10 cellular contexts compared by ENCODE assay signal in genomic region chr3:173938159-173938558, GRCh38.
DNase-seq lines count a peak whose midpoint lies in the region; ATAC-seq, FAIRE-seq and TF ChIP-seq lines count a peak whose summit lies in the region.
"Had no signal": no experiment of that assay in that cellular context is flagged by ENCODE, and none has a peak within 500 bp of the region (broad histone marks: within the 10 kb centered on the region; RNA-seq: fewer than 3 reads in every experiment).

No MANE protein-coding gene starts in this region.

- no peaks in the 10 kb centered on the region for H3K9me3 Mint-ChIP-seq in chondrocyte (ENCODE audit: low read depth)
- peaks cover 0 to 3% of the 10 kb centered on the region in 2 donors for H3K9me3 Mint-ChIP-seq in effector memory CD8-positive, alpha-beta T cell
- H3K9me3 Mint-ChIP-seq: T-helper 2 cell treated with Interferon-gamma antibody and Interleukin-4, amounts not matched to agents 5 μg/mL and 100 μg/mL, for 36 hours had no signal

- peak overlapping the region; percentile 36 for H3K27ac ChIP-seq in osteoblast (ENCODE audit: low read depth, low read length)

- ATAC-seq in effector memory CD8-positive, alpha-beta T cell (replicated peaks): no peak

- TF ChIP-seq POLR2A in GM12892 (IDR thresholded peaks at IDR 0.05; ENCODE audit: low read depth, low read length): no peak

- no peak overlapping the region for H3K4me2 ChIP-seq in osteoblast (ENCODE audit: insufficient read depth, low read length)

- H3K4me3 ChIP-seq in osteoblast (ENCODE audit: insufficient read depth, low read length): no peak overlapping the region
- H3K4me3 ChIP-seq: MG63 had no signal

- H3K4me1 Mint-ChIP-seq in chondrocyte (ENCODE audit: low read depth): peaks cover 5% of the 10 kb centered on the region
- no peaks in the 10 kb centered on the region for H3K4me1 Mint-ChIP-seq in effector memory CD8-positive, alpha-beta T cell (ENCODE audit: low read depth in 2 of 2)

- no peaks in the 10 kb centered on the region for H4K20me1 ChIP-seq in osteoblast (ENCODE audit: insufficient read depth, low read length)

- H3K36me3 ChIP-seq in osteoblast (ENCODE audit: insufficient read depth, low read length): no peaks in the 10 kb centered on the region
- H3K36me3 ChIP-seq: MG63 had no signal

- no peaks in the 10 kb centered on the region for H3K27me3 ChIP-seq in osteoblast (ENCODE audit: insufficient read depth, low read length)
- H3K27me3 ChIP-seq: MG63 had no signal

- no peaks in the 10 kb centered on the region for H3K9me3 ChIP-seq in osteoblast (ENCODE audit: low read depth, low read length)

- peak overlapping the region; percentile 45 for H3K27ac Mint-ChIP-seq in chondrocyte (ENCODE audit: unreplicated experiment)
- H3K27ac Mint-ChIP-seq in effector memory CD8-positive, alpha-beta T cell: no peak overlapping the region
- H3K27ac Mint-ChIP-seq: activated naive CD4-positive, alpha-beta T cell treated with anti-CD3 and anti-CD28 coated beads for 36 hours; T-helper 2 cell treated with Interferon-gamma antibody and Interleukin-4, amounts not matched to agents 5 μg/mL and 100 μg/mL, for 36 hours had no signal

- H3K4me1 ChIP-seq in osteoblast (ENCODE audit: insufficient read depth, low read length): peaks cover 8% of the 10 kb centered on the region

- H3K27me3 Mint-ChIP-seq in chondrocyte (ENCODE audit: low read depth): no peaks in the 10 kb centered on the region
- no peaks in the 10 kb centered on the region for H3K27me3 Mint-ChIP-seq in effector memory CD8-positive, alpha-beta T cell

- H3K4me3 Mint-ChIP-seq in chondrocyte (ENCODE audit: unreplicated experiment): no peak overlapping the region
- no peak overlapping the region for H3K4me3 Mint-ChIP-seq in effector memory CD8-positive, alpha-beta T cell
- H3K4me3 Mint-ChIP-seq: activated naive CD4-positive, alpha-beta T cell treated with anti-CD3 and anti-CD28 coated beads for 36 hours; T-helper 2 cell treated with Interferon-gamma antibody and Interleukin-4, amounts not matched to agents 5 μg/mL and 100 μg/mL, for 36 hours had no signal

- DNase-seq in GM12892 (ENCODE audit: insufficient read length) (no peak), NCI-H2081 (lab: John Stamatoyannopoulos, UW) (peak; percentile 53 to 85), chondrocyte (ENCODE audit: low spot score) (no peak), osteoblast (ENCODE audit: insufficient read length, low spot score, missing footprints) (no peak), nucleus accumbens (lab: John Stamatoyannopoulos, UW) (no peak), iPS-NIHi7 (ENCODE audit: extremely low spot score) (no peak)
- DNase-seq in effector memory CD8-positive, alpha-beta T cell: no peak
- DNase-seq: activated naive CD4-positive, alpha-beta T cell treated with anti-CD3 and anti-CD28 coated beads for 36 hours; MG63 had no signal

- H3K79me2 ChIP-seq in osteoblast (ENCODE audit: insufficient read depth, low read length): no peaks in the 10 kb centered on the region

- H3K36me3 Mint-ChIP-seq in chondrocyte (ENCODE audit: low read depth): peaks cover 1% of the 10 kb centered on the region
- H3K36me3 Mint-ChIP-seq in effector memory CD8-positive, alpha-beta T cell (ENCODE audit: insufficient read depth): no peaks in the 10 kb centered on the region

- H2AFZ ChIP-seq in osteoblast (ENCODE audit: low read length): peak overlapping the region; percentile 37

- peak; percentile 30 for FAIRE-seq in GM12892 (lab: Jason Lieb, UNC)

- TF ChIP-seq CTCF in chondrocyte (IDR thresholded peaks at IDR 0.05) (no peak), osteoblast (IDR thresholded peaks at IDR 0.05; ENCODE audit: extremely low read depth, low read depth, low read length) (no peak)

Comparison
In these comparisons a context has a peak if more than half of its experiments do, and no peak if none do; other contexts are left out.
1. DNase-seq: peak in NCI-H2081 (2 of 2); none in GM12892 (single experiment), chondrocyte (single experiment), osteoblast (single experiment), nucleus accumbens (0 of 56), effector memory CD8-positive, alpha-beta T cell (0 of 3) and iPS-NIHi7 (single experiment).